28 cellular contexts compared by ENCODE assay signal in genomic region chr16:879461-879861, GRCh38.
"Had no signal": no experiment of that assay in that cellular context is flagged by ENCODE, and none has a peak within 500 bp of the region (broad histone marks: within the 10 kb centered on the region; RNA-seq: fewer than 3 reads in every experiment).

No MANE protein-coding gene starts in this region.

- ATAC-seq: esophagus mucosa; heart left ventricle; natural killer cell; right lobe of liver; stimulated activated effector memory CD8-positive, alpha-beta T cell treated with anti-CD3 and anti-CD28 coated beads, Interleukin-12 subunit alpha, Interleukin-12 subunit beta, amount 100 ng/mL, for 72 hours had no signal

- H3K4me1 ChIP-seq: heart left ventricle, neural progenitor cell, right lobe of liver, uterus had no signal

- H3K27ac Mint-ChIP-seq: activated CD4-positive, alpha-beta memory T cell treated with anti-CD3 and anti-CD28 coated beads for 36 hours; activated naive CD4-positive, alpha-beta T cell treated with anti-CD3 and anti-CD28 coated beads, Interleukin-2, amount 10 ng/mL, durations not matched to agents 7 days and 5 days; activated T-helper 1 cell treated with anti-CD3 and anti-CD28 coated beads, Interleukin-12 subunit alpha, Interleukin-12 subunit beta, Interleukin-2, Interleukin-4 antibody, amounts not matched to agents 30 ng/mL and 10 ng/mL and 1 ng/mL, durations not matched to agents 14 hours and 24 hours and 36 hours; dendritic cell treated with granulocyte-macrophage colony-stimulating factor and Interleukin-4, amounts not matched to agents 40 ng/mL and 50 ng/mL, for 4 days; endodermal cell; natural killer cell; neural progenitor cell; stimulated activated effector memory CD8-positive, alpha-beta T cell treated with anti-CD3 and anti-CD28 coated beads, Interleukin-12 subunit alpha, Interleukin-12 subunit beta, amount 100 ng/mL, for 72 hours; stimulated activated naive CD8-positive, alpha-beta T cell treated with anti-CD3 and anti-CD28 coated beads, Interleukin-15, Interleukin-2, amounts not matched to agents 100 ng/mL and 50 ng/mL, for 24 hours; T-helper 2 cell treated with Interferon-gamma antibody and Interleukin-4, amounts not matched to agents 5 μg/mL and 100 μg/mL, for 36 hours had no signal

- H3K27ac ChIP-seq: heart left ventricle, neural progenitor cell, right lobe of liver, skin epidermis, thoracic aorta, uterus had no signal

- H3K4me2 ChIP-seq: neural progenitor cell had no signal

- H3K9me3 Mint-ChIP-seq: activated CD4-positive, alpha-beta memory T cell treated with anti-CD3 and anti-CD28 coated beads for 36 hours; activated naive CD4-positive, alpha-beta T cell treated with anti-CD3 and anti-CD28 coated beads, Interleukin-2, amount 10 ng/mL, durations not matched to agents 7 days and 5 days; activated T-helper 1 cell treated with anti-CD3 and anti-CD28 coated beads, Interleukin-12 subunit alpha, Interleukin-12 subunit beta, Interleukin-2, Interleukin-4 antibody, amounts not matched to agents 30 ng/mL and 10 ng/mL and 1 ng/mL, durations not matched to agents 14 hours and 24 hours and 36 hours; dendritic cell treated with granulocyte-macrophage colony-stimulating factor and Interleukin-4, amounts not matched to agents 40 ng/mL and 50 ng/mL, for 4 days; natural killer cell; neural progenitor cell; stimulated activated effector memory CD8-positive, alpha-beta T cell treated with anti-CD3 and anti-CD28 coated beads, Interleukin-12 subunit alpha, Interleukin-12 subunit beta, amount 100 ng/mL, for 72 hours; stimulated activated naive CD8-positive, alpha-beta T cell treated with anti-CD3 and anti-CD28 coated beads, Interleukin-15, Interleukin-2, amounts not matched to agents 100 ng/mL and 50 ng/mL, for 24 hours; T-helper 2 cell treated with Interferon-gamma antibody and Interleukin-4, amounts not matched to agents 5 μg/mL and 100 μg/mL, for 36 hours had no signal

- H3K4me3 ChIP-seq: heart left ventricle, lung, neural progenitor cell, right lobe of liver, skin epidermis, thoracic aorta, uterus had no signal

- H3K27me3 Mint-ChIP-seq: activated CD4-positive, alpha-beta memory T cell treated with anti-CD3 and anti-CD28 coated beads for 36 hours; activated naive CD4-positive, alpha-beta T cell treated with anti-CD3 and anti-CD28 coated beads, Interleukin-2, amount 10 ng/mL, durations not matched to agents 7 days and 5 days; stimulated activated naive CD8-positive, alpha-beta T cell treated with anti-CD3 and anti-CD28 coated beads, Interleukin-15, Interleukin-2, amounts not matched to agents 100 ng/mL and 50 ng/mL, for 24 hours had no signal

- H3K27me3 ChIP-seq: heart left ventricle, neural progenitor cell, right lobe of liver, uterus had no signal

- DNase-seq: activated CD4-positive, alpha-beta memory T cell treated with anti-CD3 and anti-CD28 coated beads for 36 hours; activated CD4-positive, alpha-beta T cell treated with anti-CD3 and anti-CD28 coated beads for 48 hours; activated CD4-positive, CD25-positive, alpha-beta regulatory T cell; activated CD8-positive, alpha-beta memory T cell treated with anti-CD3 and anti-CD28 coated beads, Interleukin-2, amount 50 U/mL, for 4 hours; activated effector memory CD4-positive, alpha-beta T cell treated with anti-CD3 and anti-CD28 coated beads, Interleukin-2, amount 50 U/mL, for 16 hours; activated naive CD4-positive, alpha-beta T cell treated with anti-CD3 and anti-CD28 coated beads, Interleukin-2, amount 10 ng/mL, durations not matched to agents 7 days and 5 days; activated T-cell treated with anti-CD3 and anti-CD28 coated beads, Interleukin-2, amount 50 U/mL, for 1 hour; amniotic stem cell; central memory CD4-positive, alpha-beta T cell; endodermal cell; foreskin fibroblast; mesendoderm; natural killer cell; stimulated activated CD4-positive, alpha-beta T cell treated with anti-CD3 and anti-CD28 coated beads, Interleukin-4, amount 100 ng/mL, for 24 hours; trophoblast cell; uterus had no signal

- H3K4me1 Mint-ChIP-seq: activated naive CD4-positive, alpha-beta T cell treated with anti-CD3 and anti-CD28 coated beads, Interleukin-2, amount 10 ng/mL, durations not matched to agents 7 days and 5 days; endodermal cell had no signal

- H3K9ac ChIP-seq: neural progenitor cell had no signal

- H3K36me3 ChIP-seq: neural progenitor cell, right lobe of liver, uterus had no signal

- H3K4me3 Mint-ChIP-seq: activated CD4-positive, alpha-beta memory T cell treated with anti-CD3 and anti-CD28 coated beads for 36 hours; activated naive CD4-positive, alpha-beta T cell treated with anti-CD3 and anti-CD28 coated beads, Interleukin-2, amount 10 ng/mL, durations not matched to agents 7 days and 5 days; activated T-helper 1 cell treated with anti-CD3 and anti-CD28 coated beads, Interleukin-12 subunit alpha, Interleukin-12 subunit beta, Interleukin-2, Interleukin-4 antibody, amounts not matched to agents 30 ng/mL and 10 ng/mL and 1 ng/mL, durations not matched to agents 14 hours and 24 hours and 36 hours; dendritic cell treated with granulocyte-macrophage colony-stimulating factor and Interleukin-4, amounts not matched to agents 40 ng/mL and 50 ng/mL, for 4 days; endodermal cell; natural killer cell; neural progenitor cell; stimulated activated effector memory CD8-positive, alpha-beta T cell treated with anti-CD3 and anti-CD28 coated beads, Interleukin-12 subunit alpha, Interleukin-12 subunit beta, amount 100 ng/mL, for 72 hours; stimulated activated naive CD8-positive, alpha-beta T cell treated with anti-CD3 and anti-CD28 coated beads, Interleukin-15, Interleukin-2, amounts not matched to agents 100 ng/mL and 50 ng/mL, for 24 hours; T-helper 2 cell treated with Interferon-gamma antibody and Interleukin-4, amounts not matched to agents 5 μg/mL and 100 μg/mL, for 36 hours had no signal

- H3K36me3 Mint-ChIP-seq: activated CD4-positive, alpha-beta memory T cell treated with anti-CD3 and anti-CD28 coated beads for 36 hours; activated naive CD4-positive, alpha-beta T cell treated with anti-CD3 and anti-CD28 coated beads, Interleukin-2, amount 10 ng/mL, durations not matched to agents 7 days and 5 days; natural killer cell; stimulated activated effector memory CD8-positive, alpha-beta T cell treated with anti-CD3 and anti-CD28 coated beads, Interleukin-12 subunit alpha, Interleukin-12 subunit beta, amount 100 ng/mL, for 72 hours had no signal
